8 cellular contexts compared by ENCODE assay signal in genomic region chr15:66387176-66388056, GRCh38. TPM values are rescaled to one million over a fixed set of nuclear protein-coding genes. Genes with fewer than 3 reads are reported as not detected.
DNase-seq lines count a peak whose midpoint lies in the region; ATAC-seq, FAIRE-seq and TF ChIP-seq lines count a peak whose summit lies in the region.

No MANE protein-coding gene starts in this region.

- no peak for FAIRE-seq in urothelium cell line (lab: Jason Lieb, UNC)

- no peaks in the 10 kb centered on the region for H3K27me3 ChIP-seq in AG04450 (ENCODE audit: control insufficient read depth, insufficient read depth, low read length)
- no peaks in the 10 kb centered on the region for H3K27me3 ChIP-seq in adipocyte (replicated peaks; ENCODE audit: control insufficient read depth, insufficient read depth, low read length)
- no peaks in the 10 kb centered on the region for H3K27me3 ChIP-seq in psoas muscle (ENCODE audit: insufficient read depth in 3 of 3, low read length in 2 of 3)

- H3K36me3 ChIP-seq in adipocyte (ENCODE audit: control insufficient read depth, insufficient read depth, low read length, severe bottlenecking) (no peaks in the 10 kb centered on the region), psoas muscle (ENCODE audit: insufficient read depth in 1 of 2, low read depth in 1 of 2) (no peaks in the 10 kb centered on the region)

- H3K27ac ChIP-seq in AG04450 (ENCODE audit: low read depth, low read length) (peak overlapping the region; percentile 86), psoas muscle (peak overlapping the region; percentile 95)

- POLR2A ChIA-PET in AG04450 (lab: Yijun Ruan, JAX), result interaction anchor here (0.6 to 2.4 kb wide), 6 partner anchors 9 to 125 kb away, joined by 3 to 20 read pairs (median 4); partner anchors contain the start of genes RPL4, SNAPC5 and ZWILCH

- H3K9ac ChIP-seq in adipocyte (ENCODE audit: low read length), result peak overlapping the region; percentile 88

- TF ChIP-seq CTCF in AG04450 (IDR thresholded peaks at IDR 0.05; ENCODE audit: low read depth, low read length) (peak; percentile 44), psoas muscle (IDR thresholded peaks at IDR 0.05) (peak; percentile 24)

- 1% methylated on average over 51 to 61 of the region's 61 CpGs for WGBS in psoas muscle, 3 donors

- no peak for DNase-seq in AG04450 (ENCODE audit: low read depth, low spot score)
- DNase-seq in SW 1271 (lab: John Stamatoyannopoulos, UW), result peak; percentile 21 to 77
- DNase-seq in adipocyte (ENCODE audit: low read depth), result peak; percentile 94
- DNase-seq in left cardiac atrium, result peak; percentile 80
- DNase-seq in psoas muscle, result peak; percentile 75 to 86
- peak; percentile 74 for DNase-seq in urothelium cell line (ENCODE audit: low spot score)

- H3K9me3 ChIP-seq in AG04450 (ENCODE audit: control insufficient read depth, insufficient read depth, low read length) (no peaks in the 10 kb centered on the region; the same call in 1 of the 2 replicates), adipocyte (ENCODE audit: control insufficient read depth, low read length) (no peaks in the 10 kb centered on the region), psoas muscle (no peaks in the 10 kb centered on the region)

- peak; percentile 6 for ATAC-seq in GM18517 (IDR thresholded peaks at IDR 0.05; ENCODE audit: unreplicated experiment)
- peak; percentile 22 for ATAC-seq in HG03460 (IDR thresholded peaks at IDR 0.05; ENCODE audit: unreplicated experiment)
- ATAC-seq in left cardiac atrium, result peak; percentile 55 to 74
- ATAC-seq in psoas muscle, result peak; percentile 54 to 71 (median 64)

- H3K4me3 ChIP-seq in AG04450 (ENCODE audit: low read depth, low read length), result peak overlapping the region; percentile 77
- H3K4me3 ChIP-seq in adipocyte (ENCODE audit: low read length), result peak overlapping the region; percentile 93
- peak overlapping the region; percentile 94 for H3K4me3 ChIP-seq in psoas muscle

- CTCF ChIA-PET in AG04450 (lab: Charles Lee), result interaction anchor here (0.6 to 4.6 kb wide), 20 partner anchors 9 to 573 kb away, joined by 3 to 44 read pairs (median 4); partner anchors contain the start of gene SNAPC5

- intact Hi-C loops in left cardiac atrium (cut with DNase I) (loop anchor here (2.0 to 10.0 kb wide), 2 partner anchors 107 to 117 kb away; partner anchors contain the start of genes RPL4 (in 1 of the 2), SNAPC5 (in 1 of the 2) and ZWILCH (in 1 of the 2)), psoas muscle (cut with DNase I) (loop anchor here (2.0 kb wide), 2 partner anchors 109 to 111 kb away; partner anchors contain the start of gene SNAPC5 (in 1 of the 2))

- peaks cover 32% of the 10 kb centered on the region for H3K4me1 ChIP-seq in adipocyte (ENCODE audit: control insufficient read depth, insufficient read depth, low read length)
- peaks cover 46% of the 10 kb centered on the region for H3K4me1 ChIP-seq in psoas muscle

RNA-seq across cellular contexts. Expression of gene MAP2K1, which starts 0.7 kb away (rescaled TPM):
- 18.4 and 18.8 TPM in 2 replicates for polyA plus RNA-seq in AG04450 (2011; rRNA removed)
- 11.9 and 13.5 TPM in 2 replicates for polyA minus RNA-seq in AG04450 (2011; rRNA and poly(A)+ RNA removed)
- 10 to 100 TPM; 40.3 to 52.3 TPM for total RNA-seq in left cardiac atrium
- 10 to 100 TPM; 56.3 to 90.0 (median 64.8) TPM for total RNA-seq in psoas muscle
- 100 to 1,000 TPM in 1 of 3 donors, 10 to 100 TPM in 2; 66.9 to 135 (median 84.7) TPM for polyA plus RNA-seq in psoas muscle

RNA-seq across cellular contexts. Expression of gene TIPIN, which starts 30.9 kb away (rescaled TPM):
- polyA plus RNA-seq in AG04450 (2011; rRNA removed), result 7.5 and 10.4 TPM in 2 replicates
- polyA minus RNA-seq in AG04450 (2011; rRNA and poly(A)+ RNA removed), result 4.1 and 6.3 TPM in 2 replicates
- total RNA-seq in left cardiac atrium, result 1 to 10 TPM; 4.3 to 6.1 TPM
- total RNA-seq in psoas muscle, result 1 to 10 TPM; 3.1 to 4.9 (median 3.5) TPM
- 1 to 10 TPM; 6.7 to 7.5 (median 7.3) TPM for polyA plus RNA-seq in psoas muscle

Comparison
In these comparisons a context has a peak if more than half of its experiments do, and no peak if none do; other contexts are left out.
1. ATAC-seq: peak in every context shown above with its lines; median percentile 64 in left cardiac atrium; 64 in psoas muscle; 22 in HG03460; 6 in GM18517.